16 cellular contexts compared by ENCODE assay signal in genomic region chr3:72265661-72266370, GRCh38.
DNase-seq lines count a peak whose midpoint lies in the region; ATAC-seq and TF ChIP-seq lines count a peak whose summit lies in the region.
"Had no signal": no experiment of that assay in that cellular context is flagged by ENCODE, and none has a peak within 500 bp of the region (broad histone marks: within the 10 kb centered on the region; RNA-seq: fewer than 3 reads in every experiment).

No MANE protein-coding gene starts in this region.

- TF ChIP-seq POLR2A in vagina (IDR thresholded peaks at IDR 0.05), result no peak

- H3K9me3 Mint-ChIP-seq in nephron, result no peaks in the 10 kb centered on the region
- H3K9me3 Mint-ChIP-seq: activated T-cell treated with anti-CD3 and anti-CD28 coated beads, Interleukin-2, amount 50 U/mL, for 4 hours; naive thymus-derived CD4-positive, alpha-beta T cell had no signal

- no peaks in the 10 kb centered on the region for H3K27me3 ChIP-seq in vagina
- H3K27me3 ChIP-seq: right atrium auricular region had no signal

- no peaks in the 10 kb centered on the region for H3K36me3 Mint-ChIP-seq in nephron (ENCODE audit: low read depth)

- TF ChIP-seq CTCF in nephron (IDR thresholded peaks at IDR 0.05; ENCODE audit: unreplicated experiment in 3 of 3) (no peak), vagina (IDR thresholded peaks at IDR 0.05) (no peak)

- peaks cover 43% of the 10 kb centered on the region for H3K4me1 Mint-ChIP-seq in nephron

- no peaks in the 10 kb centered on the region for H3K36me3 ChIP-seq in vagina
- H3K36me3 ChIP-seq: right atrium auricular region had no signal

- peaks cover 15% of the 10 kb centered on the region for H3K27me3 Mint-ChIP-seq in nephron (ENCODE audit: low read depth)

- no peaks in the 10 kb centered on the region for H3K9me3 ChIP-seq in vagina
- H3K9me3 ChIP-seq: Caco-2, right atrium auricular region had no signal

- no peak overlapping the region for H3K27ac ChIP-seq in vagina
- H3K27ac ChIP-seq: right atrium auricular region, VCaP had no signal

- H3K4me3 Mint-ChIP-seq in nephron, result no peak overlapping the region
- H3K4me3 Mint-ChIP-seq: activated T-cell treated with anti-CD3 and anti-CD28 coated beads, Interleukin-2, amount 50 U/mL, for 4 hours; naive thymus-derived CD4-positive, alpha-beta T cell had no signal

- intact Hi-C loops in vagina (cut with DNase I), result no loop called here

- no peak overlapping the region for H3K4me3 ChIP-seq in vagina
- H3K4me3 ChIP-seq: right atrium auricular region had no signal

- H3K27ac Mint-ChIP-seq in nephron, result peak overlapping the region in 2 of 3 experiments; percentile 41 to 76

- ATAC-seq in GM18498 (IDR thresholded peaks at IDR 0.05; ENCODE audit: unreplicated experiment) (peak; percentile 60), GM21381 (IDR thresholded peaks at IDR 0.05; ENCODE audit: unreplicated experiment) (peak; percentile 50), HG03432 (IDR thresholded peaks at IDR 0.05; ENCODE audit: unreplicated experiment) (peak; percentile 65)
- ATAC-seq: naive thymus-derived CD4-positive, alpha-beta T cell had no signal

- DNase-seq in RKO (ENCODE audit: low spot score) (no peak), SK-N-DZ (ENCODE audit: low spot score) (no peak), NCI-H1092 treated with DMSO at 0.1 percent for 48 hours (lab: John Stamatoyannopoulos, UW) (no peak), vagina (ENCODE audit: extremely low spot score in 2 of 2) (no peak)
- DNase-seq: activated T-cell treated with anti-CD3 and anti-CD28 coated beads, Interleukin-2, amount 50 U/mL, for 4 hours; Caco-2; naive thymus-derived CD4-positive, alpha-beta T cell; NCI-H510A; SHP77; stimulated activated CD4-positive, alpha-beta T cell treated with anti-CD3 and anti-CD28 coated beads, Interleukin-4, amount 100 ng/mL, for 24 hours had no signal

- H3K4me1 ChIP-seq in vagina, result peaks cover 40% of the 10 kb centered on the region
